Comparison of ENCODE assay signal across 26 cellular contexts in the genomic region with DNA sequence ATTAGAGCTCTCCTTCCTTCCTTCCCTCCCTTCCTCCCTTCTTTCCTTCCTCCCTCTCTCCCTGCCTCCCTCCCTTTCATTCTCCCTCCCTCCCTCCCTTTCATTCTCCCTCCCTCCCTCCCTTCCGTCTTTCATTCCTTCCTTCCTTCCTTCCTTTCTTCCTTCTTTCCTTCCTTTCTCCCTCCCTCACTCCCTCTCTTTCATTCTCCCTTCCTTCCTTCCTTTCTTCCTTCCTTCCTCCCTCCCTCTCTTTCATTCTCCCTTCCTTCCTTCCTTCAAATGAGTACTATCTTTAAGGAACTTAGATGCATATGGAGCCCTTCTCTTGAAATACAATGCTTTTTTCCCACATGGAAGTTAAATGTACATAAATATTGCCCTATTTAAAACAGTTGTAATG.
"Had no signal": no experiment of that assay in that cellular context is flagged by ENCODE, and none has a peak within 500 bp of the region (broad histone marks: within the 10 kb centered on the region; RNA-seq: fewer than 3 reads in every experiment).

No MANE protein-coding gene starts in this region.

- H2AFZ ChIP-seq: parathyroid adenoma had no signal

- H3K4me3 ChIP-seq: ovary, psoas muscle, skin epidermis, stomach, thoracic aorta, thyroid gland, tibial nerve, upper lobe of right lung, vagina had no signal

- DNase-seq: naive B cell; naive thymus-derived CD8-positive, alpha-beta T cell; nephron progenitor cell; nucleus accumbens; ovary; posterior cingulate gyrus; psoas muscle; right cardiac atrium; stimulated activated CD4-positive, alpha-beta T cell treated with anti-CD3 and anti-CD28 coated beads, Interleukin-15, amount 100 ng/mL, for 24 hours; stimulated activated CD4-positive, alpha-beta T cell treated with anti-CD3 and anti-CD28 coated beads, Interleukin-2, amount 100 ng/mL, for 24 hours; stimulated activated CD4-positive, alpha-beta T cell treated with anti-CD3 and anti-CD28 coated beads, Interleukin-2, amount 100 ng/mL, for 48 hours; stimulated activated CD4-positive, alpha-beta T cell treated with anti-CD3 and anti-CD28 coated beads, Interleukin-4, amount 100 ng/mL, for 24 hours; stimulated activated naive B cell treated with anti-CD40 and anti-IgM and Interleukin-4, amounts not matched to agents 10 μg/mL and 1 μg/mL and 100 μg/mL, for 72 hours; stimulated activated naive CD4-positive, alpha-beta T cell treated with Interleukin-2 at 50 U/mL for 16 hours; stomach; thyroid gland; upper lobe of right lung had no signal

- H3K27ac ChIP-seq: neutrophil, ovary, parathyroid adenoma, psoas muscle, skin epidermis, stomach, thoracic aorta, thyroid gland, tibial nerve, upper lobe of right lung, vagina had no signal

- ATAC-seq: naive thymus-derived CD8-positive, alpha-beta T cell; natural killer cell treated with Interleukin-12 subunit alpha and Interleukin-12 subunit beta and Interleukin-15 and Interleukin-18, amount 100 ng/mL, for 72 hours; psoas muscle; right cardiac atrium; sciatic nerve; stimulated activated effector memory CD8-positive, alpha-beta T cell treated with anti-CD3 and anti-CD28 coated beads, Interleukin-12 subunit alpha, Interleukin-12 subunit beta, amount 100 ng/mL, for 72 hours; stimulated activated naive B cell treated with anti-CD40 and anti-IgM and Interleukin-4, amounts not matched to agents 10 μg/mL and 1 μg/mL and 100 μg/mL, for 72 hours; upper lobe of right lung had no signal

- H3K36me3 ChIP-seq: neutrophil, ovary, stomach, thoracic aorta, thyroid gland, tibial nerve, upper lobe of right lung, vagina had no signal

- H3K27me3 ChIP-seq: neutrophil, ovary, stomach, thyroid gland, tibial nerve, upper lobe of right lung, vagina had no signal

- H3K9ac ChIP-seq: parathyroid adenoma had no signal

- H3K9me3 ChIP-seq: neutrophil, ovary, thoracic aorta, thyroid gland, upper lobe of right lung, vagina had no signal

- H3K4me1 ChIP-seq: parathyroid adenoma, psoas muscle, thyroid gland, tibial nerve, upper lobe of right lung, vagina had no signal

- H3K79me2 ChIP-seq: parathyroid adenoma had no signal
